Comparison of ENCODE assay signal across 35 cellular contexts in genomic region chr3:115779011-115779410, GRCh38.
DNase-seq lines count a peak whose midpoint lies in the region; ATAC-seq, FAIRE-seq and TF ChIP-seq lines count a peak whose summit lies in the region.
"Had no signal": no experiment of that assay in that cellular context is flagged by ENCODE, and none has a peak within 500 bp of the region (broad histone marks: within the 10 kb centered on the region; RNA-seq: fewer than 3 reads in every experiment).

No MANE protein-coding gene starts in this region.

- POLR2A ChIA-PET in HepG2 (lab: Yijun Ruan, JAX) = no interaction called here

- no peak for TF ChIP-seq RAD21 in HepG2 (CRISPR knock-in tag; IDR thresholded peaks at IDR 0.05)

- H3K36me3 ChIP-seq in HepG2 (replicated peaks in 1 of 2; ENCODE audit: control insufficient read depth in 1 of 2, insufficient read depth in 2 of 2, low read length in 2 of 2) (no peaks in the 10 kb centered on the region), right lobe of liver (no peaks in the 10 kb centered on the region), heart left ventricle (no peaks in the 10 kb centered on the region)
- H3K36me3 ChIP-seq: BE2C; BLaER1; BLaER1 treated with 17β-estradiol and CSF1 and Interleukin-3, amounts not matched to agents 10 nM and 100 nM had no signal

- H3K9me3 ChIP-seq in HepG2 (ENCODE audit: low read length) (no peaks in the 10 kb centered on the region), right lobe of liver (no peaks in the 10 kb centered on the region), heart left ventricle (no peaks in the 10 kb centered on the region)
- H3K9me3 ChIP-seq: A549; BE2C; BLaER1; BLaER1 treated with 17β-estradiol and CSF1 and Interleukin-3, amounts not matched to agents 10 nM and 100 nM; Caco-2 had no signal

- in situ Hi-C loops in HepG2 (cut with HindIII; ENCODE audit: extremely low pct_ligation_motif_present, low pct_unique_long_range_greater_than_20kb) = no loop called here

- no peaks in the 10 kb centered on the region for H4K20me1 ChIP-seq in HepG2 (ENCODE audit: insufficient read depth, low read length)
- H4K20me1 ChIP-seq: BLaER1; BLaER1 treated with 17β-estradiol and CSF1 and Interleukin-3, amounts not matched to agents 10 nM and 100 nM had no signal

- no peaks in the 10 kb centered on the region for H3K27me3 ChIP-seq in HepG2 (ENCODE audit: control insufficient read depth in 1 of 2, insufficient read depth in 2 of 2, low read length in 2 of 2)
- no peaks in the 10 kb centered on the region for H3K27me3 ChIP-seq in right lobe of liver
- no peaks in the 10 kb centered on the region for H3K27me3 ChIP-seq in heart left ventricle
- H3K27me3 ChIP-seq: BE2C; BLaER1; BLaER1 treated with 17β-estradiol and CSF1 and Interleukin-3, amounts not matched to agents 10 nM and 100 nM had no signal

- ATAC-seq in HepG2 (no peak), right lobe of liver (no peak), HG03196 (IDR thresholded peaks at IDR 0.05; ENCODE audit: unreplicated experiment) (no peak), heart left ventricle (no peak)
- ATAC-seq: A549; CD8-positive, alpha-beta T cell had no signal

- H3K4me1 ChIP-seq in HepG2 (ENCODE audit: insufficient read depth, low read length) = peaks cover 9% of the 10 kb centered on the region
- no peaks in the 10 kb centered on the region for H3K4me1 ChIP-seq in right lobe of liver
- H3K4me1 ChIP-seq in heart left ventricle = peaks cover 0 to 7% (median 5%) of the 10 kb centered on the region in 12 donors
- H3K4me1 ChIP-seq: Caco-2 had no signal

- no peak overlapping the region for H3K27ac ChIP-seq in HepG2 (ENCODE audit: extremely low read length, insufficient read depth, low read length)
- H3K27ac ChIP-seq in right lobe of liver = no peak overlapping the region
- no peak overlapping the region for H3K27ac ChIP-seq in heart left ventricle
- H3K27ac ChIP-seq: 22Rv1; A549; BLaER1; BLaER1 treated with 17β-estradiol and CSF1 and Interleukin-3, amounts not matched to agents 10 nM and 100 nM; C4-2B had no signal

- H3K4me3 ChIP-seq in HepG2 (replicated peaks in 1 of 3; ENCODE audit: insufficient read depth in 1 of 3, low read depth in 2 of 3, low read length in 3 of 3) (no peak overlapping the region), right lobe of liver (no peak overlapping the region), heart left ventricle (no peak overlapping the region)
- H3K4me3 ChIP-seq: A549; BLaER1; BLaER1 treated with 17β-estradiol and CSF1 and Interleukin-3, amounts not matched to agents 10 nM and 100 nM had no signal

- H3K9ac ChIP-seq in HepG2 (ENCODE audit: insufficient read depth, low read depth, low read length) = no peak overlapping the region
- H3K9ac ChIP-seq: BLaER1; BLaER1 treated with 17β-estradiol and CSF1 and Interleukin-3, amounts not matched to agents 10 nM and 100 nM had no signal

- DNase-seq in HepG2 (ENCODE audit: low spot score) (no peak), right lobe of liver (no peak), COLO829 (ENCODE audit: low spot score) (peak; percentile 83), Calu3 (peak; percentile 16), mucosa of gallbladder (ENCODE audit: low spot score) (peak; percentile 85), heart left ventricle (no peak), SIG-M5 (lab: John Stamatoyannopoulos, UW) (no peak)
- DNase-seq: 8988T; ACHN; AML-193; BE2C; C1 segment of cervical spinal cord; Caco-2; CD4-positive, alpha-beta memory T cell; CD4-positive, alpha-beta T cell; CD4-positive, CD25-positive, alpha-beta regulatory T cell; CD8-positive, alpha-beta memory T cell; CD8-positive, alpha-beta T cell; COR-L47; DMS 273 treated with DMSO at 0.1 percent for 48 hours; DMS153; DMS53; DMS79; DMS79 treated with DMSO at 0.1 percent for 48 hours; DND-41; EL had no signal

- no TSS peak for BruUV-seq in HepG2 (replicated peaks; lab: Mats Ljungman, UMichigan)
- BruUV-seq in Calu3 (replicated peaks; lab: Mats Ljungman, UMichigan) = no TSS peak

- H3K79me2 ChIP-seq in HepG2 (ENCODE audit: insufficient read depth, low read length) = peaks cover 19% of the 10 kb centered on the region

- H3K4me2 ChIP-seq in HepG2 (ENCODE audit: low read depth, low read length) = no peak overlapping the region
- H3K4me2 ChIP-seq: A549; BLaER1; BLaER1 treated with 17β-estradiol and CSF1 and Interleukin-3, amounts not matched to agents 10 nM and 100 nM had no signal

- no peaks in the 10 kb centered on the region for H3K9me3 Mint-ChIP-seq in Calu3 (ENCODE audit: low read depth, unreplicated experiment)
- H3K9me3 Mint-ChIP-seq: CD4-positive, alpha-beta memory T cell; CD4-positive, alpha-beta T cell; CD4-positive, CD25-positive, alpha-beta regulatory T cell; CD8-positive, alpha-beta memory T cell; CD8-positive, alpha-beta T cell had no signal

- TF ChIP-seq POLR2A in HepG2 (IDR thresholded peaks at IDR 0.05; ENCODE audit: insufficient read depth in 1 of 2, low read depth in 2 of 2, low read length in 2 of 2) = no peak
- no peak for TF ChIP-seq POLR2A in right lobe of liver (IDR thresholded peaks at IDR 0.05)
- no peak for TF ChIP-seq POLR2A in heart left ventricle (IDR thresholded peaks at IDR 0.05)

- H3K27ac Mint-ChIP-seq in Calu3 (ENCODE audit: unreplicated experiment) = no peak overlapping the region
- H3K27ac Mint-ChIP-seq: B cell; CD14-positive monocyte; CD4-positive, alpha-beta T cell; CD4-positive, CD25-positive, alpha-beta regulatory T cell; CD8-positive, alpha-beta memory T cell; CD8-positive, alpha-beta T cell had no signal

- WGBS in HepG2 (ENCODE audit: low lambda C conversion rate) = 97% methylated on average over 2 of the region's 2 CpGs
- 75% methylated on average over 2 of the region's 2 CpGs for WGBS in right lobe of liver (ENCODE audit: insufficient coverage, low coverage, low lambda C conversion rate, missing lambda C conversion rate)
- WGBS in heart left ventricle, 4 donors = 93 to 96% (median 94%) methylated on average over 2 of the region's 2 CpGs

- no peaks in the 10 kb centered on the region for H3K27me3 Mint-ChIP-seq in Calu3 (ENCODE audit: unreplicated experiment)

- FAIRE-seq in HepG2 (lab: Jason Lieb, UNC) = no peak
- FAIRE-seq: A549, D721Med had no signal

- peaks cover 14% of the 10 kb centered on the region for H3K4me1 Mint-ChIP-seq in Calu3 (ENCODE audit: low read depth, unreplicated experiment)

- no peak overlapping the region for H2AFZ ChIP-seq in HepG2 (ENCODE audit: low read length)

- intact Hi-C loops in HepG2 (cut with micrococcal nuclease; ENCODE audit: unreplicated experiment) (no loop called here), right lobe of liver (cut with DNase I) (no loop called here), Calu3 (cut with micrococcal nuclease; ENCODE audit: unreplicated experiment) (no loop called here), heart left ventricle (cut with DNase I) (no loop called here)

- peaks cover 7% of the 10 kb centered on the region for H3K36me3 Mint-ChIP-seq in Calu3 (ENCODE audit: insufficient read depth, unreplicated experiment)
- H3K36me3 Mint-ChIP-seq: CD14-positive monocyte; CD4-positive, alpha-beta memory T cell; CD4-positive, CD25-positive, alpha-beta regulatory T cell; CD8-positive, alpha-beta memory T cell; CD8-positive, alpha-beta T cell had no signal

- CTCF ChIA-PET in HepG2 (lab: Yijun Ruan, JAX; ENCODE audit: low intra/inter-chr PET ratio, low total read pairs) (no interaction called here), Calu3 (lab: Charles Lee) (no interaction called here)

- TF ChIP-seq CTCF in HepG2 (CRISPR knock-in tag; IDR thresholded peaks at IDR 0.05) (no peak), right lobe of liver (IDR thresholded peaks at IDR 0.05) (no peak), Calu3 (IDR thresholded peaks at IDR 0.05; ENCODE audit: unreplicated experiment) (no peak), heart left ventricle (IDR thresholded peaks at IDR 0.05) (no peak)

- TF ChIP-seq EP300 in HepG2 (IDR thresholded peaks at IDR 0.05; ENCODE audit: low read depth in 2 of 2, low read length in 2 of 2) = no peak
- no peak for TF ChIP-seq EP300 in HepG2 (CRISPR knock-in tag; IDR thresholded peaks at IDR 0.05; ENCODE audit: borderline replicate concordance)

- no peak overlapping the region for H3K4me3 Mint-ChIP-seq in Calu3 (ENCODE audit: low read depth, unreplicated experiment)
- H3K4me3 Mint-ChIP-seq: B cell; CD14-positive monocyte; CD4-positive, alpha-beta memory T cell; CD4-positive, alpha-beta T cell; CD4-positive, CD25-positive, alpha-beta regulatory T cell; CD8-positive, alpha-beta memory T cell; CD8-positive, alpha-beta T cell had no signal

TF ChIP-seq in HepG2, 621 proteins besides CTCF, POLR2A, EP300 and RAD21:
- TF ChIP-seq RELA (CRISPR knock-in tag; IDR thresholded peaks at IDR 0.05) = no peak
- TF ChIP-seq RCOR2 (CRISPR knock-in tag; IDR thresholded peaks at IDR 0.05) = no peak
- TF ChIP-seq KAT2B (IDR thresholded peaks at IDR 0.05; ENCODE audit: borderline replicate concordance, low read depth, low read length) = peak; percentile 74
- TF ChIP-seq IKZF5 (CRISPR knock-in tag; IDR thresholded peaks at IDR 0.05) = no peak

Comparison
In these comparisons a context has a peak if more than half of its experiments do, and no peak if none do; other contexts are left out.
1. DNase-seq: peak in COLO829 (single experiment), Calu3 (single experiment) and mucosa of gallbladder (single experiment); none in HepG2 (single experiment), right lobe of liver (0 of 3), heart left ventricle (0 of 5) and SIG-M5 (single experiment).